8 cellular contexts compared by ENCODE assay signal in the genomic region with DNA sequence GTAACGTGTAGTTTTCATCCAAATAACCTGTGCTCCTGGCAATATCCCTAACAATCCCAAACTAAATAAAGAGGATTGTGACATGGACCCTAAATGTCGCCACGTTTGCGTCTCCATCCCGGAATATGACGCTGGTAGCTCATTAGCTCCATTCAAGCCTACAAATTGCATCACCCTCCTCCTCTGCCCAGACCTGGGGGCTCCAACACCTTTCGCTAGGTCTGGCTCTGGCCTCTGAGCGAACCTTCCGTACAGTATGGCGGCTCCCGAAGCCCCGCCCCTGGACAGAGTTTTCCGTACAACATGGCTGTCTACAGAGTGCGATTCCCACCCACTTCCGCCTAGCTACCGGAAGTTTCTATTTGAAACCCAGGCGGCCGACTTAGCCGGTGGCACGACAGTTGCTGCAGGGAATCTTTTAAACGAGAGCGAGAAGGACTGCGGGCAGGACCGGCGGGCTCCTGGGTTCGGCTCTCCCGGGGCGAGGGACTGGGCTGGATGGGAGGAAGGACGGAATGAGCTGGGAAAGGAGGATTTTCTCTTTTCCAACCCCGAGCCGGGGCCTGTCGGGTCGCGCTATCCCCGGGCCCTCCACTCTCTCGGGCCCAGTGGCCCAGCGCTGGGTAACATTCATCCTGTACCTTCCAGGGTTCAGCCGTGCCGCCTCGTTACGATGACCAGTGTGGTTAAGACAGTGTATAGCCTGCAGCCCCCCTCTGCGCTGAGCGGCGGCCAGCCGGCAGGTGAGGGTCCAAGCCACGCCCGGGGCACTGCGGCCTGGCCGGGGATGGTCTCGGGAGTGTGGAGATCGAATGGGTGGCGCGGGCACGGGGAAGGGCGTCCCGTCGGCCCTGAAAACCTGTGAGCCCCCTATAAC. TPM values are rescaled to one million over a fixed set of nuclear protein-coding genes. Genes with fewer than 3 reads are reported as not detected.
DNase-seq lines count a peak whose midpoint lies in the region; ATAC-seq and TF ChIP-seq lines count a peak whose summit lies in the region.

A gene with protein sequence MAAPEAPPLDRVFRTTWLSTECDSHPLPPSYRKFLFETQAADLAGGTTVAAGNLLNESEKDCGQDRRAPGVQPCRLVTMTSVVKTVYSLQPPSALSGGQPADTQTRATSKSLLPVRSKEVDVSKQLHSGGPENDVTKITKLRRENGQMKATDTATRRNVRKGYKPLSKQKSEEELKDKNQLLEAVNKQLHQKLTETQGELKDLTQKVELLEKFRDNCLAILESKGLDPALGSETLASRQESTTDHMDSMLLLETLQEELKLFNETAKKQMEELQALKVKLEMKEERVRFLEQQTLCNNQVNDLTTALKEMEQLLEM (plus strand): TSS at position 142 of the 877 bp plus-strand sequence. CDS start 115 bp downstream, at position 257.

- peaks cover 8 to 10% of the 10 kb centered on the region in 2 donors for H3K36me3 ChIP-seq in duodenal mucosa (ENCODE audit: control insufficient read depth in 1 of 2, insufficient read depth in 2 of 2, low read length in 2 of 2)
- peaks cover 0 to 4% (median 2%) of the 10 kb centered on the region in 4 donors for H3K36me3 ChIP-seq in right lobe of liver

- no peaks in the 10 kb centered on the region for H3K27me3 ChIP-seq in duodenal mucosa (ENCODE audit: control insufficient read depth in 1 of 2, insufficient read depth in 2 of 2, low read length in 2 of 2)
- no peaks in the 10 kb centered on the region for H3K27me3 ChIP-seq in right lobe of liver

- TF ChIP-seq POLR2A in right lobe of liver (IDR thresholded peaks at IDR 0.05): peak; percentile 48

- WGBS in right lobe of liver (ENCODE audit: insufficient coverage, low coverage, low lambda C conversion rate, missing lambda C conversion rate): 2% methylated on average over 36 of the region's 57 CpGs

- DNase-seq in CD1c-positive myeloid dendritic cell (ENCODE audit: extremely low spot score) (peak; percentile 96), NCI-H82 (lab: John Stamatoyannopoulos, UW) (peak; percentile 98), right lobe of liver (peak; percentile 89 to 94 (median 91))
- DNase-seq in activated CD4-positive, alpha-beta T cell treated with anti-CD3 and anti-CD28 coated beads, Interleukin-2, amount 50 U/mL, for 4 hours: peak; percentile 92 to 93
- peak; percentile 96 for DNase-seq in stimulated activated CD4-positive, alpha-beta T cell treated with anti-CD3 and anti-CD28 coated beads, Interleukin-4, amount 100 ng/mL, for 24 hours

- H3K4me1 ChIP-seq in duodenal mucosa (ENCODE audit: control insufficient read depth in 1 of 2, insufficient read depth in 2 of 2, low read length in 2 of 2): peaks cover 8 to 9% of the 10 kb centered on the region in 2 donors
- peaks cover 0 to 57% (median 8%) of the 10 kb centered on the region in 4 donors for H3K4me1 ChIP-seq in right lobe of liver

- H3K9me3 ChIP-seq in duodenal mucosa (ENCODE audit: control insufficient read depth in 1 of 2, low read length in 2 of 2): no peaks in the 10 kb centered on the region
- no peaks in the 10 kb centered on the region for H3K9me3 ChIP-seq in right lobe of liver

- TF ChIP-seq CTCF in right lobe of liver (IDR thresholded peaks at IDR 0.05): no peak

- intact Hi-C loops in right lobe of liver (cut with DNase I): no loop called here

- H3K4me3 ChIP-seq in duodenal mucosa (ENCODE audit: low read depth in 1 of 2, low read length in 2 of 2) (peak within 1 kb of the TSS; percentile 88 to 90), right lobe of liver (peak within 1 kb of the TSS; percentile 92 to 98 (median 92))

- H3K9ac ChIP-seq in duodenal mucosa (ENCODE audit: low read depth in 1 of 2, low read length in 2 of 2): peak within 1 kb of the TSS; percentile 74 to 84

- H3K27ac ChIP-seq in duodenal mucosa (ENCODE audit: low read depth, low read length): no peak within 1 kb of the TSS
- H3K27ac ChIP-seq in right lobe of liver: peak within 1 kb of the TSS in 2 of 3 donors; percentile 76 to 83

- ATAC-seq in GM19438 (IDR thresholded peaks at IDR 0.05; ENCODE audit: low read depth, unreplicated experiment) (peak; percentile 92), HG03571 (IDR thresholded peaks at IDR 0.05; ENCODE audit: unreplicated experiment) (peak; percentile 97), right lobe of liver (peak; percentile 94 to 98 (median 95))

RNA-seq across cellular contexts. Expression of the gene that starts here (rescaled TPM):
- total RNA-seq in right lobe of liver: 10 to 100 TPM in 4 of 6 experiments, 1 to 10 TPM in 2; 5.4 to 17.2 (median 11.2) TPM
